ENCODE assay signal across 1 cellular context in the genomic region with DNA sequence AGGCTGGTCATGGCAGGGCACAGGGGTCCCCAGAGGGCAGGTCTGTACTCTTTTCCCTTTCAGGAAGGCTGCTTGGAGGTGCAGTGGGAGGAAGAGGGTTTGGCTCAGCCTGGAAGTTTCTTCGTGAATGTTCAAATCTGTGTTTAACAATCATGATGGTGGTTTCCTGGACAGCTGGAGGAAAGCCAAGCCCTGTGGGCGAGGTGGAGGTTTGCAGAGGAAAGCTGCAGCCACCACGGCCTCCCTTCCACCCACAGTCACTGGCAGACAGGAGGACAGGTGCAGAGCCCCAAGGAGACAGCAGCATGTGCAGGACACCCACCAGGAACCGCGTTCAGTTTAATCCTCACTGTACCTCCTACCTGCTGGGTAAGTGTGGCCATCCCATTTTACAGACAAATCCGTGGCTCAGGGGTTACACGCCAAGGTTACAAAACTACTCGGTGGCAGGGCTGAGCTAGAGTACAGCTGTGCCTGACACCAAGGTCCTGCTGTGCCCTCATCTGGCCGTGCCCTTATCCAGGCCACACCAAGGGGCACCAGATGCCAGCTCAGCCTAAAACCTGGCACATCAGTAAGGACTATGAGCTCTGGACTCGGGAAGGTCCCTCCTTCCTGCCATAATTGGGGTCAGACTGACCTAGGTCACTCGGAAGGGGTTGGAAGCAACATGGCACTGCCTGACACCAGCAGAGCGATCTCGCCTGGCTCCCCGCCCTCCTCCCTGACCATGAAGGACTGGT.
TF ChIP-seq lines count a peak whose summit lies in the region.

No MANE protein-coding gene starts in this region.

TF ChIP-seq in K562, 482 proteins besides CTCF, POLR2A, EP300 and RAD21:
- TF ChIP-seq, protein P1, sequence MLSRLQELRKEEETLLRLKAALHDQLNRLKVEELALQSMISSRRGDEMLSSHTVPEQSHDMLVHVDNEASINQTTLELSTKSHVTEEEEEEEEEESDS (CRISPR knock-in tag; IDR thresholded peaks at IDR 0.05): no peak
- 0 out of 2 replicates have a peak, but pooled peaks have one; percentile 34 for TF ChIP-seq POLR2G (IDR thresholded peaks at IDR 0.05; ENCODE audit: low read depth, low read length)
- no peak for TF ChIP-seq MTA2 (IDR thresholded peaks at IDR 0.05; ENCODE audit: low read depth)
- TF ChIP-seq RBM25 (IDR thresholded peaks at IDR 0.05; ENCODE audit: low read depth, low read length, severe bottlenecking): no peak
